Comparison of ENCODE assay signal across 1 cellular context in the genomic region with DNA sequence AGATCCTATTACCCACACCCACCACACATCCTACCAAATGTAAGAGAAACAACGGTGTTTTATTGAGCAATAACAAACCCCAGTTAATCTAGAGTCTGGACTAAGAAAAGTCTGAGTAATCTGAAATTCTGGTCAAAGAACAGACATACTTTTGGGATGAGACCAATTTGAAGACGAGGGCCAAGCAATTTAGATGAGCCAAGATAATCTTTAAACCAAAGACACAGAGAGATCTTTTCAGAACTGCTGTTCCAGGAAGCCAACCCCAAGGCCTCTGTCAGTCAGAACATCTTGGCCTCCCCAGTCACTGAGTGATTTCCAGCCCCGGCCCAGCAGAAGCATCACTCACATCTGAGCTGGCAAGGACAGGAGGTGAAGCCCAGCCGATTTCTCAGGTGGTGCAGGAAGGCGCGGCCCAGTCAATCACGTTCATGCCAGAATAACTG.
TF ChIP-seq lines count a peak whose summit lies in the region.

No MANE protein-coding gene starts in this region.

TF ChIP-seq in GM23338, 12 proteins besides CTCF, POLR2A, EP300 and RAD21 (continued from another document):
- no peak for TF ChIP-seq ETS1 (IDR thresholded peaks at IDR 0.05)
- TF ChIP-seq ZNF331 (CRISPR knock-in tag; IDR thresholded peaks at IDR 0.05; ENCODE audit: low read depth) = no peak
- TF ChIP-seq EZH2 (IDR thresholded peaks at IDR 0.05; ENCODE audit: low read depth, unreplicated experiment) = no peak
- TF ChIP-seq EZH2phosphoT487 (IDR thresholded peaks at IDR 0.05; ENCODE audit: unreplicated experiment) = no peak
- no peak for TF ChIP-seq CREB1 (CRISPR knock-in tag; IDR thresholded peaks at IDR 0.05; ENCODE audit: low read depth)
- no peak for TF ChIP-seq JUNB (IDR thresholded peaks at IDR 0.05; ENCODE audit: unreplicated experiment)
- no peak for TF ChIP-seq POLR2AphosphoS5 (IDR thresholded peaks at IDR 0.05; ENCODE audit: low read depth)
- TF ChIP-seq STAT1 (IDR thresholded peaks at IDR 0.05; ENCODE audit: unreplicated experiment) = no peak
- TF ChIP-seq, protein P1, sequence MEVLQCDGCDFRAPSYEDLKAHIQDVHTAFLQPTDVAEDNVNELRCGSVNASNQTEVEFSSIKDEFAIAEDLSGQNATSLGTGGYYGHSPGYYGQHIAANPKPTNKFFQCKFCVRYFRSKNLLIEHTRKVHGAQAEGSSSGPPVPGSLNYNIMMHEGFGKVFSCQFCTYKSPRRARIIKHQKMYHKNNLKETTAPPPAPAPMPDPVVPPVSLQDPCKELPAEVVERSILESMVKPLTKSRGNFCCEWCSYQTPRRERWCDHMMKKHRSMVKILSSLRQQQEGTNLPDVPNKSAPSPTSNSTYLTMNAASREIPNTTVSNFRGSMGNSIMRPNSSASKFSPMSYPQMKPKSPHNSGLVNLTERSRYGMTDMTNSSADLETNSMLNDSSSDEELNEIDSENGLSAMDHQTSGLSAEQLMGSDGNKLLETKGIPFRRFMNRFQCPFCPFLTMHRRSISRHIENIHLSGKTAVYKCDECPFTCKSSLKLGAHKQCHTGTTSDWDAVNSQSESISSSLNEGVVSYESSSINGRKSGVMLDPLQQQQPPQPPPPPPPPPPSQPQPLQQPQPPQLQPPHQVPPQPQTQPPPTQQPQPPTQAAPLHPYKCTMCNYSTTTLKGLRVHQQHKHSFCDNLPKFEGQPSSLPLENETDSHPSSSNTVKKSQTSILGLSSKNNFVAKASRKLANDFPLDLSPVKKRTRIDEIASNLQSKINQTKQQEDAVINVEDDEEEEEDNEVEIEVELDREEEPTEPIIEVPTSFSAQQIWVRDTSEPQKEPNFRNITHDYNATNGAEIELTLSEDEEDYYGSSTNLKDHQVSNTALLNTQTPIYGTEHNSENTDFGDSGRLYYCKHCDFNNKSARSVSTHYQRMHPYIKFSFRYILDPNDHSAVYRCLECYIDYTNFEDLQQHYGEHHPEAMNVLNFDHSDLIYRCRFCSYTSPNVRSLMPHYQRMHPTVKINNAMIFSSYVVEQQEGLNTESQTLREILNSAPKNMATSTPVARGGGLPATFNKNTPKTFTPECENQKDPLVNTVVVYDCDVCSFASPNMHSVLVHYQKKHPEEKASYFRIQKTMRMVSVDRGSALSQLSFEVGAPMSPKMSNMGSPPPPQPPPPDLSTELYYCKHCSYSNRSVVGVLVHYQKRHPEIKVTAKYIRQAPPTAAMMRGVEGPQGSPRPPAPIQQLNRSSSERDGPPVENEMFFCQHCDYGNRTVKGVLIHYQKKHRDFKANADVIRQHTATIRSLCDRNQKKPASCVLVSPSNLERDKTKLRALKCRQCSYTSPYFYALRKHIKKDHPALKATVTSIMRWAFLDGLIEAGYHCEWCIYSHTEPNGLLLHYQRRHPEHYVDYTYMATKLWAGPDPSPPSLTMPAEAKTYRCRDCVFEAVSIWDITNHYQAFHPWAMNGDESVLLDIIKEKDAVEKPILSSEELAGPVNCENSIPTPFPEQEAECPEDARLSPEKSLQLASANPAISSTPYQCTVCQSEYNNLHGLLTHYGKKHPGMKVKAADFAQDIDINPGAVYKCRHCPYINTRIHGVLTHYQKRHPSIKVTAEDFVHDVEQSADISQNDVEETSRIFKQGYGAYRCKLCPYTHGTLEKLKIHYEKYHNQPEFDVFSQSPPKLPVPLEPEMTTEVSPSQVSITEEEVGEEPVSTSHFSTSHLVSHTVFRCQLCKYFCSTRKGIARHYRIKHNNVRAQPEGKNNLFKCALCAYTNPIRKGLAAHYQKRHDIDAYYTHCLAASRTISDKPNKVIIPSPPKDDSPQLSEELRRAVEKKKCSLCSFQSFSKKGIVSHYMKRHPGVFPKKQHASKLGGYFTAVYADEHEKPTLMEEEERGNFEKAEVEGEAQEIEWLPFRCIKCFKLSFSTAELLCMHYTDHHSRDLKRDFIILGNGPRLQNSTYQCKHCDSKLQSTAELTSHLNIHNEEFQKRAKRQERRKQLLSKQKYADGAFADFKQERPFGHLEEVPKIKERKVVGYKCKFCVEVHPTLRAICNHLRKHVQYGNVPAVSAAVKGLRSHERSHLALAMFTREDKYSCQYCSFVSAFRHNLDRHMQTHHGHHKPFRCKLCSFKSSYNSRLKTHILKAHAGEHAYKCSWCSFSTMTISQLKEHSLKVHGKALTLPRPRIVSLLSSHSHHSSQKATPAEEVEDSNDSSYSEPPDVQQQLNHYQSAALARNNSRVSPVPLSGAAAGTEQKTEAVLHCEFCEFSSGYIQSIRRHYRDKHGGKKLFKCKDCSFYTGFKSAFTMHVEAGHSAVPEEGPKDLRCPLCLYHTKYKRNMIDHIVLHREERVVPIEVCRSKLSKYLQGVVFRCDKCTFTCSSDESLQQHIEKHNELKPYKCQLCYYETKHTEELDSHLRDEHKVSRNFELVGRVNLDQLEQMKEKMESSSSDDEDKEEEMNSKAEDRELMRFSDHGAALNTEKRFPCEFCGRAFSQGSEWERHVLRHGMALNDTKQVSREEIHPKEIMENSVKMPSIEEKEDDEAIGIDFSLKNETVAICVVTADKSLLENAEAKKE (CRISPR knock-in tag; IDR thresholded peaks at IDR 0.05) = no peak
